In genomic region chr9:21434202-21435014, GRCh38 we compare ENCODE assay signal across 8 cellular contexts.
A peak's percentile ranks its signal among the peaks of the same experiment; 100 is the strongest.
DNase-seq lines count a peak whose midpoint lies in the region; ATAC-seq and TF ChIP-seq lines count a peak whose summit lies in the region.

No MANE protein-coding gene starts in this region.

- H3K4me3 ChIP-seq in NB4 (ENCODE audit: low read depth, low read length) (no peak overlapping the region), WI38 (ENCODE audit: low read depth, low read length) (no peak overlapping the region), fibroblast of mammary gland (ENCODE audit: control insufficient read depth, low read depth, low read length) (no peak overlapping the region), skeletal muscle cell (ENCODE audit: low read depth, low read length) (no peak overlapping the region)

- DNase-seq in activated T-cell treated with anti-CD3 and anti-CD28 coated beads for 1 hour (ENCODE audit: low read depth) (peak; percentile 6), NB4 (ENCODE audit: low read depth) (peak; percentile 68), fibroblast of mammary gland (ENCODE audit: low read depth) (peak; percentile 81), skeletal muscle cell (ENCODE audit: low read depth) (peak; percentile 25)
- DNase-seq in activated T-cell treated with anti-CD3 and anti-CD28 coated beads, Interleukin-2, amount 50 U/mL, for 1 hour = no peak

- no peak for TF ChIP-seq POLR2A in NB4 (IDR thresholded peaks at IDR 0.05; ENCODE audit: extremely low read depth, insufficient read length)

- no peak for ATAC-seq in HG03354 (IDR thresholded peaks at IDR 0.05; ENCODE audit: poor library complexity, severe bottlenecking, unreplicated experiment)
- no peak for ATAC-seq in HG03457 (IDR thresholded peaks at IDR 0.05; ENCODE audit: unreplicated experiment)

- TF ChIP-seq CTCF in NB4 (IDR thresholded peaks at IDR 0.05; ENCODE audit: low read depth, low read length) (peak; percentile 64), WI38 (IDR thresholded peaks at IDR 0.05; ENCODE audit: low read depth, low read length) (peak; percentile 50; the same call in 1 of the 2 replicates), fibroblast of mammary gland (conservative IDR thresholded peaks at IDR 0.05; ENCODE audit: control insufficient read depth, insufficient read depth, low read depth, low read length) (peak; percentile 67)
